In genomic region chr7:30770936-30771858, GRCh38 we compare ENCODE assay signal across 1 cellular context.
A peak's percentile ranks its signal among the peaks of the same experiment; 100 is the strongest.
TF ChIP-seq lines count a peak whose summit lies in the region.

MINDY4 (plus strand) TSS chr7:30771417; CDS start chr7:30771494, 77 bp downstream.

TF ChIP-seq in GM12878, 131 proteins besides CTCF, POLR2A, EP300 and RAD21 (continued from another document):
- TF ChIP-seq JUND (IDR thresholded peaks at IDR 0.05; ENCODE audit: low read depth, low read length) (no peak), BHLHE40 (IDR thresholded peaks at IDR 0.05; ENCODE audit: borderline replicate concordance in 1 of 2, low read depth in 2 of 2, low read length in 1 of 2) (0 out of 4 replicates have a peak, but pooled peaks of 1 of the 2 experiments have one; percentile 40), IKZF1 (conservative IDR thresholded peaks at IDR 0.05) (peak; percentile 53), GABPA (IDR thresholded peaks at IDR 0.05; ENCODE audit: low read depth) (peak; percentile 56; the same call in 1 of the 2 replicates), BMI1 (IDR thresholded peaks at IDR 0.05; ENCODE audit: borderline replicate concordance) (peak; percentile 63), TBL1XR1 (IDR thresholded peaks at IDR 0.05; ENCODE audit: low read depth, low read length) (no peak), USF1 (IDR thresholded peaks at IDR 0.05; ENCODE audit: borderline replicate concordance, extremely low read length, insufficient read depth, low read depth, low read length) (no peak), ZNF24 (IDR thresholded peaks at IDR 0.05) (no peak), PKNOX1 (IDR thresholded peaks at IDR 0.05) (no peak), YBX1 (IDR thresholded peaks at IDR 0.05) (no peak), TARDBP (IDR thresholded peaks at IDR 0.05; ENCODE audit: borderline replicate concordance) (no peak)
TF ChIP-seq in GM12878: peak in this region for 10.
